ENCODE assay signal across 9 cellular contexts in genomic region chr2:86249176-86249842, GRCh38. TPM values are rescaled to one million over a fixed set of nuclear protein-coding genes. Genes with fewer than 3 reads are reported as not detected.
A peak's percentile ranks its signal among the peaks of the same experiment; 100 is the strongest.
DNase-seq lines count a peak whose midpoint lies in the region; ATAC-seq and TF ChIP-seq lines count a peak whose summit lies in the region.
"Had no signal": no experiment of that assay in that cellular context is flagged by ENCODE, and none has a peak within 500 bp of the region (broad histone marks: within the 10 kb centered on the region; RNA-seq: fewer than 3 reads in every experiment).

No MANE protein-coding gene starts in this region.

- dilution Hi-C loops in IMR-90 (cut with HindIII; ENCODE audit: low sequenced_read_pairs, unreplicated experiment), result no loop called here

- H2BK5ac ChIP-seq in IMR-90 (ENCODE audit: low read depth, low read length, poor library complexity, severe bottlenecking), result no peak overlapping the region

- no peak overlapping the region for H3K14ac ChIP-seq in IMR-90 (replicated peaks; ENCODE audit: low read depth, low read length)

- CTCF ChIA-PET in IMR-90 (lab: Yijun Ruan, JAX), result no interaction called here

- H3K36me3 ChIP-seq in heart left ventricle, result peaks cover 0 to 3% (median 0%) of the 10 kb centered on the region in 9 donors
- no peaks in the 10 kb centered on the region for H3K36me3 ChIP-seq in IMR-90 (ENCODE audit: control insufficient read depth, insufficient read depth, low read length)
- H3K36me3 ChIP-seq in gastrocnemius medialis, result no peaks in the 10 kb centered on the region
- H3K36me3 ChIP-seq in suprapubic skin, result no peaks in the 10 kb centered on the region

- H3K4ac ChIP-seq in IMR-90 (ENCODE audit: low read depth, low read length), result no peak overlapping the region

- no peak overlapping the region for H3K4me3 ChIP-seq in heart left ventricle
- H3K4me3 ChIP-seq in IMR-90 (ENCODE audit: insufficient read depth, low read depth, low read length), result no peak overlapping the region
- no peak overlapping the region for H3K4me3 ChIP-seq in gastrocnemius medialis
- no peak overlapping the region for H3K4me3 ChIP-seq in suprapubic skin

- in situ Hi-C loops in IMR-90 (cut with MboI; ENCODE audit: low sequenced_read_pairs) (no loop called here), gastrocnemius medialis (cut with MboI; ENCODE audit: low sequenced_read_pairs in 4 of 4) (no loop called here)

- H3K9me1 ChIP-seq in IMR-90 (ENCODE audit: insufficient read depth, low read length), result no peaks in the 10 kb centered on the region; the same call in 1 of the 2 replicates

- H4K8ac ChIP-seq in IMR-90 (ENCODE audit: low read depth in 2 of 2, low read length in 2 of 2), result no peak overlapping the region

- no peaks in the 10 kb centered on the region for H3K27me3 ChIP-seq in heart left ventricle
- H3K27me3 ChIP-seq in IMR-90 (ENCODE audit: control insufficient read depth, insufficient read depth, low read length), result peaks cover 28% of the 10 kb centered on the region
- H3K27me3 ChIP-seq in gastrocnemius medialis, result no peaks in the 10 kb centered on the region
- no peaks in the 10 kb centered on the region for H3K27me3 ChIP-seq in suprapubic skin

- H3K56ac ChIP-seq in IMR-90 (ENCODE audit: extremely low read depth, insufficient read depth, low read length), result no peak overlapping the region

- H3K79me1 ChIP-seq in IMR-90 (ENCODE audit: low read depth in 1 of 2, low read length in 2 of 2), result no peaks in the 10 kb centered on the region

- no peak overlapping the region for H3K23ac ChIP-seq in IMR-90 (ENCODE audit: low read depth, low read length)

- no peak for TF ChIP-seq EP300 in suprapubic skin (IDR thresholded peaks at IDR 0.05)

- no peak overlapping the region for H4K5ac ChIP-seq in IMR-90 (ENCODE audit: low read depth, low read length)

- H2BK15ac ChIP-seq in IMR-90 (ENCODE audit: low read depth, low read length), result no peak overlapping the region

- WGBS in heart left ventricle, 4 donors, result 83 to 94% (median 90%) methylated on average over 6 of the region's 6 CpGs
- WGBS in IMR-90 (ENCODE audit: extremely low coverage in 2 of 2, insufficient read length in 1 of 2), 2 experiments, result no CpG with 5 or more reads among the region's 6 CpGs
- 80% methylated on average over 6 of the region's 6 CpGs for WGBS in suprapubic skin

- no peak for TF ChIP-seq RAD21 in IMR-90 (IDR thresholded peaks at IDR 0.05; ENCODE audit: low read length)

- H2AK5ac ChIP-seq in IMR-90 (ENCODE audit: low read depth, low read length), result no peak overlapping the region

- no peak overlapping the region for H2BK20ac ChIP-seq in IMR-90 (ENCODE audit: low read depth, low read length)

- no peaks in the 10 kb centered on the region for H4K20me1 ChIP-seq in IMR-90 (ENCODE audit: insufficient read depth, low read length)

- DNase-seq in heart left ventricle (no peak), cardiac septum (ENCODE audit: low spot score) (no peak), IMR-90 (peak; percentile 79), occipital lobe (lab: John Stamatoyannopoulos, UW) (peak; percentile 20), gastrocnemius medialis (no peak), suprapubic skin (ENCODE audit: low spot score in 2 of 2) (no peak)

- H3K9me3 ChIP-seq in heart left ventricle (peaks cover 0 to 4% (median 0%) of the 10 kb centered on the region in 12 donors), IMR-90 (ENCODE audit: control insufficient read depth, insufficient read depth, low read length) (no peaks in the 10 kb centered on the region; the same call in 1 of the 2 replicates), gastrocnemius medialis (no peaks in the 10 kb centered on the region), suprapubic skin (no peaks in the 10 kb centered on the region)

- H2BK120ac ChIP-seq in IMR-90 (ENCODE audit: low read depth, low read length), result no peak overlapping the region

- H2AK9ac ChIP-seq in IMR-90 (replicated peaks; ENCODE audit: low read depth, low read length, poor library complexity), result no peak overlapping the region

- ATAC-seq in heart left ventricle (peak in 1 of 4 donors; percentile 43), IMR-90 (ENCODE audit: low read depth) (no peak), gastrocnemius medialis (no peak), GM18861 (IDR thresholded peaks at IDR 0.05; ENCODE audit: unreplicated experiment) (no peak)

- H4K91ac ChIP-seq in IMR-90 (ENCODE audit: insufficient read depth, low read depth, low read length), result no peak overlapping the region

- H3K18ac ChIP-seq in IMR-90 (ENCODE audit: low read depth, low read length), result no peak overlapping the region

- POLR2A ChIA-PET in IMR-90 (lab: Charles Lee; ENCODE audit: unreplicated experiment), result no interaction called here

- intact Hi-C loops in heart left ventricle (cut with DNase I) (no loop called here), cardiac septum (cut with DNase I) (no loop called here), IMR-90 (cut with micrococcal nuclease) (no loop called here), gastrocnemius medialis (cut with DNase I; ENCODE audit: low total_unique reads) (no loop called here)

- H3K9ac ChIP-seq in IMR-90 (ENCODE audit: low read depth, low read length), result no peak overlapping the region
- H3K9ac ChIP-seq: parathyroid adenoma had no signal

- H3K4me2 ChIP-seq in IMR-90 (ENCODE audit: low read depth, low read length), result no peak overlapping the region

- TF ChIP-seq POLR2A in heart left ventricle (IDR thresholded peaks at IDR 0.05), result no peak
- TF ChIP-seq POLR2A in IMR-90 (IDR thresholded peaks at IDR 0.05; ENCODE audit: low read depth, low read length), result no peak
- TF ChIP-seq POLR2A in gastrocnemius medialis (IDR thresholded peaks at IDR 0.05), result no peak
- TF ChIP-seq POLR2A in suprapubic skin (IDR thresholded peaks at IDR 0.05), result no peak

- H3K4me1 ChIP-seq in heart left ventricle (peaks cover 0 to 40% (median 15%) of the 10 kb centered on the region in 12 donors), IMR-90 (ENCODE audit: control insufficient read depth, insufficient read depth, low read length) (no peaks in the 10 kb centered on the region), gastrocnemius medialis (peaks cover 2 to 13% of the 10 kb centered on the region in 2 donors), suprapubic skin (peaks cover 8% of the 10 kb centered on the region)
- H3K4me1 ChIP-seq: parathyroid adenoma had no signal

- TF ChIP-seq CTCF in heart left ventricle (IDR thresholded peaks at IDR 0.05), result no peak
- TF ChIP-seq CTCF in IMR-90 (conservative IDR thresholded peaks at IDR 0.05; ENCODE audit: low read depth, low read length), result no peak
- TF ChIP-seq CTCF in gastrocnemius medialis (IDR thresholded peaks at IDR 0.05 in 4 of 5, conservative IDR thresholded peaks at IDR 0.05 in 1 of 5), result no peak
- TF ChIP-seq CTCF in suprapubic skin (IDR thresholded peaks at IDR 0.05), result no peak

- BruUV-seq in IMR-90 (replicated peaks; lab: Mats Ljungman, UMichigan), result no TSS peak

- H3K27ac ChIP-seq in heart left ventricle, result peak overlapping the region in 8 of 12 donors; percentile 7 to 68 (median 44)
- no peak overlapping the region for H3K27ac ChIP-seq in IMR-90 (ENCODE audit: insufficient read depth, low read length)
- H3K27ac ChIP-seq in angular gyrus (ENCODE audit: low read depth, low read length), result peak overlapping the region; percentile 25
- H3K27ac ChIP-seq in gastrocnemius medialis, result peak overlapping the region in 2 of 4 donors; percentile 17 to 39
- no peak overlapping the region for H3K27ac ChIP-seq in suprapubic skin
- H3K27ac ChIP-seq: parathyroid adenoma had no signal

- no peak overlapping the region for H2AFZ ChIP-seq in IMR-90 (replicated peaks; ENCODE audit: low read length, poor library complexity)
- H2AFZ ChIP-seq: parathyroid adenoma had no signal

TF ChIP-seq in IMR-90, 13 proteins besides CTCF, POLR2A, EP300 and RAD21:
- TF ChIP-seq FOS (IDR thresholded peaks at IDR 0.05; ENCODE audit: low read depth, low read length) (0 out of 2 replicates have a peak, but pooled peaks have one; percentile 17), RFX5 (IDR thresholded peaks at IDR 0.05; ENCODE audit: low read depth, low read length) (no peak)

RNA-seq across cellular contexts. Expression of gene MRPL35, which starts 50.1 kb away (rescaled TPM):
- total RNA-seq in heart left ventricle (100 to 1,000 TPM in 3 of 9 donors, 10 to 100 TPM in 6; 32.8 to 159 (median 79.3) TPM), cardiac septum (94.9 TPM), IMR-90 (2012; rRNA removed) (26.7 and 64.0 TPM in 2 replicates), occipital lobe (54.1 TPM), gastrocnemius medialis (10 to 100 TPM; 22.2 to 62.3 (median 38.8) TPM), suprapubic skin (10 to 100 TPM; 10.7 to 28.1 (median 24.2) TPM)
- polyA plus RNA-seq in heart left ventricle (10 to 100 TPM; 51.6 to 90.5 TPM), IMR-90 (2012; rRNA removed) (37.6 and 48.7 TPM in 2 replicates)
- 12.7 and 13.9 TPM in 2 replicates for polyA plus RNA-seq in IMR-90 (2012; cell fraction: cytosol; rRNA removed)
- 3.7 and 9.4 TPM in 2 replicates for polyA plus RNA-seq in IMR-90 (2012; cell fraction: nucleus; rRNA removed; ENCODE audit: low replicate concordance)

RNA-seq across cellular contexts. Expression of gene IMMT, which starts 54.0 kb away (rescaled TPM):
- total RNA-seq in heart left ventricle (100 to 1,000 TPM; 180 to 315 (median 231) TPM), cardiac septum (239 TPM), IMR-90 (2012; rRNA removed) (87.3 and 90.0 TPM in 2 replicates), occipital lobe (42.3 TPM), gastrocnemius medialis (100 to 1,000 TPM in 3 of 4 donors, 10 to 100 TPM in 1; 83.5 to 153 (median 127) TPM), suprapubic skin (10 to 100 TPM; 39.5 to 73.2 (median 46.7) TPM)
- polyA plus RNA-seq in heart left ventricle (100 to 1,000 TPM in 1 of 2 donors, 10 to 100 TPM in 1; 62.0 to 169 TPM), IMR-90 (2012; rRNA removed) (41.0 and 50.5 TPM in 2 replicates)
- 14.0 and 31.8 TPM in 2 replicates for polyA plus RNA-seq in IMR-90 (2012; cell fraction: cytosol; rRNA removed)
- 12.0 and 46.2 TPM in 2 replicates for polyA plus RNA-seq in IMR-90 (2012; cell fraction: nucleus; rRNA removed; ENCODE audit: low replicate concordance)

Comparison
In these comparisons a context has a peak if more than half of its experiments do, and no peak if none do; other contexts are left out.
1. DNase-seq: peak in IMR-90 (single experiment) and occipital lobe (single experiment); none in heart left ventricle (0 of 5), cardiac septum (single experiment), gastrocnemius medialis (0 of 2) and suprapubic skin (0 of 2).
2. H3K27ac ChIP-seq: peak in heart left ventricle (8 of 12) and angular gyrus (single experiment); none in IMR-90 (single experiment) and suprapubic skin (single experiment).